ENCODE assay signal across 1 cellular context in genomic region chr5:107500840-107501239, GRCh38.
TF ChIP-seq lines count a peak whose summit lies in the region.

No MANE protein-coding gene starts in this region.

TF ChIP-seq in IMR-90, 13 proteins besides CTCF, POLR2A, EP300 and RAD21 (continued from another document):
- TF ChIP-seq ELK1 (IDR thresholded peaks at IDR 0.05; ENCODE audit: borderline replicate concordance, low read depth, low read length) (no peak), RCOR1 (IDR thresholded peaks at IDR 0.05; ENCODE audit: insufficient replicate concordance, low read length) (no peak), CEBPB (IDR thresholded peaks at IDR 0.05; ENCODE audit: low read depth, low read length) (no peak), RFX5 (IDR thresholded peaks at IDR 0.05; ENCODE audit: low read depth, low read length) (no peak)
